Comparison of ENCODE assay signal across 2 cellular contexts in genomic region chr17:43326490-43327275, GRCh38.
TF ChIP-seq lines count a peak whose summit lies in the region.

No MANE protein-coding gene starts in this region.

TF ChIP-seq in SK-N-SH, 30 proteins besides CTCF, POLR2A, EP300 and RAD21:
- TF ChIP-seq TEAD4 (IDR thresholded peaks at IDR 0.05; ENCODE audit: borderline replicate concordance, insufficient read depth) (no peak), NRF1 (IDR thresholded peaks at IDR 0.05; ENCODE audit: low read depth, low read length) (no peak)

TF ChIP-seq in SK-N-SH treated with all-trans-retinoic acid at 6 μM for 48 hours, 23 proteins besides CTCF, POLR2A, EP300 and RAD21:
- no peak for TF ChIP-seq TCF4 (CRISPR knock-in tag; IDR thresholded peaks at IDR 0.05; ENCODE audit: borderline replicate concordance)
- TF ChIP-seq ZNF70 (CRISPR knock-in tag; IDR thresholded peaks at IDR 0.05): no peak
- TF ChIP-seq CSRNP3 (CRISPR knock-in tag; IDR thresholded peaks at IDR 0.05): no peak
- TF ChIP-seq POU6F1 (CRISPR knock-in tag; IDR thresholded peaks at IDR 0.05; ENCODE audit: borderline replicate concordance, low read depth): no peak
- no peak for TF ChIP-seq OSR1 (CRISPR knock-in tag; IDR thresholded peaks at IDR 0.05)
TF ChIP-seq in SK-N-SH treated with all-trans-retinoic acid at 6 μM for 48 hours: peak in this region for 0.
